ENCODE assay signal across 1 cellular context in the genomic region with DNA sequence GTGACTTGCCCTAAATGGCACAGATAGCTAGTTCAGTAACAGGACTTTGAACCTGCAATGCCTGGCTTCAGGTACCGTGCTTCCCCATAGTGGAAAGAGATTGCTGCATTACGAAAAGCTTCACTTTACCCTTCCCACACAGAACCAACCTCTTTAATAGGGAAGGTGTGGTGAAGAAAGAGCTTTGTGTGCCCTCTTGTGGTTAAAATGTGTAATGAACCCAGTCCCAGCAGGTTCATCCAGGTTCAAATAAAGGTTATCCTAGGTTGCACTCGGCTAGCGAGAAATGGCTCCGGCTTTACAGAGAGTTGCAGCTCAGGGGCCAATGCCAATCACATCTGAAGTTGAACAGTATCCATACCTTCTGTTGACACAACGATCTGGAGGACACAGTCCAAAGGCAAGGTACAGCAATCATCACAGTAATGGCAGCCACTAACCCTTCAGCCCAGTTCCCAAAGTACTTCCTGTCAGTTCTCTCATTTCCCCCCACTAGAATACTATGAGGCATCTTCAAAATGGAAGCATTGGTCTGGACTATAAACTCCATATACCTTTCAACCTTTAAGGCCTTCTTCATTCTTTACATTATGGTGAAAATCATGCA.
TF ChIP-seq lines count a peak whose summit lies in the region.

No MANE protein-coding gene starts in this region.

TF ChIP-seq in HCT116, 20 proteins besides CTCF, POLR2A, EP300 and RAD21 (continued from another document):
- TF ChIP-seq, protein P1, sequence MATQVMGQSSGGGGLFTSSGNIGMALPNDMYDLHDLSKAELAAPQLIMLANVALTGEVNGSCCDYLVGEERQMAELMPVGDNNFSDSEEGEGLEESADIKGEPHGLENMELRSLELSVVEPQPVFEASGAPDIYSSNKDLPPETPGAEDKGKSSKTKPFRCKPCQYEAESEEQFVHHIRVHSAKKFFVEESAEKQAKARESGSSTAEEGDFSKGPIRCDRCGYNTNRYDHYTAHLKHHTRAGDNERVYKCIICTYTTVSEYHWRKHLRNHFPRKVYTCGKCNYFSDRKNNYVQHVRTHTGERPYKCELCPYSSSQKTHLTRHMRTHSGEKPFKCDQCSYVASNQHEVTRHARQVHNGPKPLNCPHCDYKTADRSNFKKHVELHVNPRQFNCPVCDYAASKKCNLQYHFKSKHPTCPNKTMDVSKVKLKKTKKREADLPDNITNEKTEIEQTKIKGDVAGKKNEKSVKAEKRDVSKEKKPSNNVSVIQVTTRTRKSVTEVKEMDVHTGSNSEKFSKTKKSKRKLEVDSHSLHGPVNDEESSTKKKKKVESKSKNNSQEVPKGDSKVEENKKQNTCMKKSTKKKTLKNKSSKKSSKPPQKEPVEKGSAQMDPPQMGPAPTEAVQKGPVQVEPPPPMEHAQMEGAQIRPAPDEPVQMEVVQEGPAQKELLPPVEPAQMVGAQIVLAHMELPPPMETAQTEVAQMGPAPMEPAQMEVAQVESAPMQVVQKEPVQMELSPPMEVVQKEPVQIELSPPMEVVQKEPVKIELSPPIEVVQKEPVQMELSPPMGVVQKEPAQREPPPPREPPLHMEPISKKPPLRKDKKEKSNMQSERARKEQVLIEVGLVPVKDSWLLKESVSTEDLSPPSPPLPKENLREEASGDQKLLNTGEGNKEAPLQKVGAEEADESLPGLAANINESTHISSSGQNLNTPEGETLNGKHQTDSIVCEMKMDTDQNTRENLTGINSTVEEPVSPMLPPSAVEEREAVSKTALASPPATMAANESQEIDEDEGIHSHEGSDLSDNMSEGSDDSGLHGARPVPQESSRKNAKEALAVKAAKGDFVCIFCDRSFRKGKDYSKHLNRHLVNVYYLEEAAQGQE (IDR thresholded peaks at IDR 0.05; ENCODE audit: low read depth) = no peak
- TF ChIP-seq EZH2 (IDR thresholded peaks at IDR 0.05) (no peak), YY1 (IDR thresholded peaks at IDR 0.05; ENCODE audit: extremely low read depth, insufficient replicate concordance, low read depth, low read length) (no peak), CBX3 (IDR thresholded peaks at IDR 0.05; ENCODE audit: low read depth) (no peak), POLR2AphosphoS5 (IDR thresholded peaks at IDR 0.05; ENCODE audit: low read depth, low read length) (no peak), EZH2phosphoT487 (IDR thresholded peaks at IDR 0.05; ENCODE audit: borderline replicate concordance) (no peak), SP1 (IDR thresholded peaks at IDR 0.05; ENCODE audit: low read depth) (no peak), ELF1 (IDR thresholded peaks at IDR 0.05; ENCODE audit: borderline replicate concordance, low read depth) (no peak), ZNF274 (IDR thresholded peaks at IDR 0.05; ENCODE audit: low read depth, low read length) (no peak), JUND (IDR thresholded peaks at IDR 0.05) (no peak), FOSL1 (IDR thresholded peaks at IDR 0.05; ENCODE audit: low read depth) (no peak)
- TF ChIP-seq, protein P2, sequence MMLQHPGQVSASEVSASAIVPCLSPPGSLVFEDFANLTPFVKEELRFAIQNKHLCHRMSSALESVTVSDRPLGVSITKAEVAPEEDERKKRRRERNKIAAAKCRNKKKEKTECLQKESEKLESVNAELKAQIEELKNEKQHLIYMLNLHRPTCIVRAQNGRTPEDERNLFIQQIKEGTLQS (IDR thresholded peaks at IDR 0.05) = no peak
- TF ChIP-seq, protein P3, sequence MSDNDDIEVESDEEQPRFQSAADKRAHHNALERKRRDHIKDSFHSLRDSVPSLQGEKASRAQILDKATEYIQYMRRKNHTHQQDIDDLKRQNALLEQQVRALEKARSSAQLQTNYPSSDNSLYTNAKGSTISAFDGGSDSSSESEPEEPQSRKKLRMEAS (IDR thresholded peaks at IDR 0.05) = no peak
- TF ChIP-seq, protein P4, sequence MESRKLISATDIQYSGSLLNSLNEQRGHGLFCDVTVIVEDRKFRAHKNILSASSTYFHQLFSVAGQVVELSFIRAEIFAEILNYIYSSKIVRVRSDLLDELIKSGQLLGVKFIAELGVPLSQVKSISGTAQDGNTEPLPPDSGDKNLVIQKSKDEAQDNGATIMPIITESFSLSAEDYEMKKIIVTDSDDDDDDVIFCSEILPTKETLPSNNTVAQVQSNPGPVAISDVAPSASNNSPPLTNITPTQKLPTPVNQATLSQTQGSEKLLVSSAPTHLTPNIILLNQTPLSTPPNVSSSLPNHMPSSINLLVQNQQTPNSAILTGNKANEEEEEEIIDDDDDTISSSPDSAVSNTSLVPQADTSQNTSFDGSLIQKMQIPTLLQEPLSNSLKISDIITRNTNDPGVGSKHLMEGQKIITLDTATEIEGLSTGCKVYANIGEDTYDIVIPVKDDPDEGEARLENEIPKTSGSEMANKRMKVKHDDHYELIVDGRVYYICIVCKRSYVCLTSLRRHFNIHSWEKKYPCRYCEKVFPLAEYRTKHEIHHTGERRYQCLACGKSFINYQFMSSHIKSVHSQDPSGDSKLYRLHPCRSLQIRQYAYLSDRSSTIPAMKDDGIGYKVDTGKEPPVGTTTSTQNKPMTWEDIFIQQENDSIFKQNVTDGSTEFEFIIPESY (IDR thresholded peaks at IDR 0.05; ENCODE audit: extremely low read depth, insufficient replicate concordance, low read length) = no peak
